ENCODE assay signal across 20 cellular contexts in genomic region chr20:16671753-16672152, GRCh38.
"Had no signal": no experiment of that assay in that cellular context is flagged by ENCODE, and none has a peak within 500 bp of the region (broad histone marks: within the 10 kb centered on the region; RNA-seq: fewer than 3 reads in every experiment).

No MANE protein-coding gene starts in this region.

- H3K4me1 Mint-ChIP-seq: activated naive CD4-positive, alpha-beta T cell treated with anti-CD3 and anti-CD28 coated beads, Interleukin-2, amount 50 U/mL, for 24 hours; naive thymus-derived CD8-positive, alpha-beta T cell; WTC11 had no signal

- H3K4me3 ChIP-seq: body of pancreas, cardiac muscle cell, left ventricle myocardium inferior, prostate gland, spleen, upper lobe of left lung had no signal

- H3K4me1 ChIP-seq: body of pancreas, foreskin keratinocyte, left ventricle myocardium inferior, prostate gland, spleen, upper lobe of left lung had no signal

- DNase-seq: activated gamma-delta T cell treated with Interleukin-2 at 50 U/mL for 16 hours; activated T-cell treated with anti-CD3 and anti-CD28 coated beads, Interleukin-2, amount 50 U/mL, for 1 hour; anterior cingulate cortex; body of pancreas; effector CD4-positive, alpha-beta T cell; foreskin keratinocyte; hippocampal formation; kidney glomerular epithelial cell; left ventricle myocardium inferior; naive thymus-derived CD8-positive, alpha-beta T cell; spleen; stimulated activated CD4-positive, alpha-beta T cell treated with anti-CD3 and anti-CD28 coated beads, Interleukin-4, amount 100 ng/mL, for 1 hour; stimulated activated naive CD4-positive, alpha-beta T cell treated with Interleukin-2 at 50 U/mL for 16 hours; T-helper 9 cell; upper lobe of left lung had no signal

- H3K27ac ChIP-seq: body of pancreas, cardiac muscle cell, foreskin keratinocyte, left ventricle myocardium inferior, prostate gland, spleen, upper lobe of left lung had no signal

- H3K36me3 ChIP-seq: cardiac muscle cell, left ventricle myocardium inferior, prostate gland, spleen, upper lobe of left lung had no signal

- H3K27ac Mint-ChIP-seq: activated naive CD4-positive, alpha-beta T cell treated with anti-CD3 and anti-CD28 coated beads, Interleukin-2, amount 50 U/mL, for 24 hours; dendritic cell treated with granulocyte-macrophage colony-stimulating factor and Interleukin-4, amounts not matched to agents 40 ng/mL and 50 ng/mL, for 4 days; naive thymus-derived CD8-positive, alpha-beta T cell; WTC11 had no signal

- H3K9me3 ChIP-seq: body of pancreas, prostate gland, upper lobe of left lung had no signal

- H3K27me3 ChIP-seq: body of pancreas, cardiac muscle cell, foreskin keratinocyte, spleen, upper lobe of left lung had no signal

- H3K4me3 Mint-ChIP-seq: activated naive CD4-positive, alpha-beta T cell treated with anti-CD3 and anti-CD28 coated beads, Interleukin-2, amount 50 U/mL, for 24 hours; dendritic cell treated with granulocyte-macrophage colony-stimulating factor and Interleukin-4, amounts not matched to agents 40 ng/mL and 50 ng/mL, for 4 days; naive thymus-derived CD8-positive, alpha-beta T cell; WTC11 had no signal

- H3K27me3 Mint-ChIP-seq: activated naive CD4-positive, alpha-beta T cell treated with anti-CD3 and anti-CD28 coated beads, Interleukin-2, amount 50 U/mL, for 24 hours; dendritic cell treated with granulocyte-macrophage colony-stimulating factor and Interleukin-4, amounts not matched to agents 40 ng/mL and 50 ng/mL, for 4 days had no signal
